In the genomic region with DNA sequence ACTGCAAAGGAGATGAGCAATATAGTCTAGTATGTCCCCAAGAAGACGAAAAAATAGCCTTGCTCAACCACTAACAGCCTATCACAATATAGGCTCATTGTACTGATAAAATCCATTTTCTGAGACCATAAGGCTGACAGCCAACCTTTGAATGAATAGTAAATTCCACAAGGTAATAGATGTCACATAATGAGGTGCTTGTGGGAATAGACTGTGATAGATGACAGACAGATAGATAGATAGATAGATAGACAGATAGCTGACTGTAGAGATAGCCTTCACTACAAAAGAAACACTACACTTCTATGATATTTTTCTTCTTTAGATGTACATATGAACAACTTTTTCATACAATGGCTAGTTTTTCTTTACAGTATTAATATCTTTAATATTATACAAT, we compare ENCODE assay signal across 17 cellular contexts.
A peak's percentile ranks its signal among the peaks of the same experiment; 100 is the strongest.
DNase-seq lines count a peak whose midpoint lies in the region; FAIRE-seq and TF ChIP-seq lines count a peak whose summit lies in the region.
"Had no signal": no experiment of that assay in that cellular context is flagged by ENCODE, and none has a peak within 500 bp of the region (broad histone marks: within the 10 kb centered on the region; RNA-seq: fewer than 3 reads in every experiment).

No MANE protein-coding gene starts in this region.

- POLR2A ChIA-PET in PC-9 (lab: Charles Lee; ENCODE audit: unreplicated experiment): no interaction called here
- POLR2A ChIA-PET in activated CD4-positive, alpha-beta memory T cell treated with anti-CD3 and anti-CD28 coated beads, Interleukin-2, amount 10 ng/mL, durations not matched to agents 7 days and 5 days (lab: Charles Lee): no interaction called here

- peak; percentile 36 for DNase-seq in MV-4-11 (lab: John Stamatoyannopoulos, UW)
- DNase-seq in PC-9: no peak
- peak; percentile 1 for DNase-seq in fibroblast of pulmonary artery (ENCODE audit: low read depth)
- DNase-seq in GM12892 (ENCODE audit: insufficient read length): no peak
- DNase-seq in activated CD4-positive, alpha-beta memory T cell treated with anti-CD3 and anti-CD28 coated beads, Interleukin-2, amount 10 ng/mL, durations not matched to agents 7 days and 5 days: no peak
- DNase-seq in dermis blood vessel endothelial cell: no peak
- DNase-seq in posterior cingulate gyrus: no peak
- DNase-seq: C1 segment of cervical spinal cord; Calu3; CD4-positive, alpha-beta memory T cell; COR-L47; DMS53; DMS79 treated with DMSO at 0.1 percent for 48 hours; GF-D8; H7 had no signal

- no peaks in the 10 kb centered on the region for H3K36me3 ChIP-seq in PC-9 (ENCODE audit: low read depth)

- no peak for TF ChIP-seq POLR2A in GM12892 (IDR thresholded peaks at IDR 0.05; ENCODE audit: low read depth, low read length)

- H3K27ac ChIP-seq in PC-9: no peak overlapping the region

- no peak overlapping the region for H3K4me2 ChIP-seq in PC-9

- H3K27me3 Mint-ChIP-seq in activated CD4-positive, alpha-beta memory T cell treated with anti-CD3 and anti-CD28 coated beads, Interleukin-2, amount 10 ng/mL, durations not matched to agents 7 days and 5 days: no peaks in the 10 kb centered on the region
- H3K27me3 Mint-ChIP-seq: CD4-positive, alpha-beta memory T cell had no signal

- no TSS peak for BruUV-seq in PC-9 (replicated peaks; lab: Mats Ljungman, UMichigan)

- H3K9me3 ChIP-seq in PC-9 (ENCODE audit: insufficient read depth, low read depth): no peaks in the 10 kb centered on the region

- TF ChIP-seq CTCF in PC-9 (conservative IDR thresholded peaks at IDR 0.05) (no peak), fibroblast of pulmonary artery (IDR thresholded peaks at IDR 0.05; ENCODE audit: low read length, missing control alignments) (no peak)

- no peaks in the 10 kb centered on the region for H3K36me3 Mint-ChIP-seq in activated CD4-positive, alpha-beta memory T cell treated with anti-CD3 and anti-CD28 coated beads, Interleukin-2, amount 10 ng/mL, durations not matched to agents 7 days and 5 days (ENCODE audit: low read depth)
- H3K36me3 Mint-ChIP-seq: CD4-positive, alpha-beta memory T cell had no signal

- H3K27me3 ChIP-seq in PC-9 (ENCODE audit: insufficient read depth, low read depth): no peaks in the 10 kb centered on the region

- H4K20me1 ChIP-seq in PC-9 (ENCODE audit: insufficient read depth): no peaks in the 10 kb centered on the region

- H3K79me2 ChIP-seq in PC-9 (ENCODE audit: low read depth): no peaks in the 10 kb centered on the region

- H3K4me1 ChIP-seq in PC-9 (replicated peaks; ENCODE audit: insufficient read depth): no peaks in the 10 kb centered on the region

- H2AFZ ChIP-seq in PC-9: peak overlapping the region; percentile 43; the same call in 1 of the 2 replicates

- CTCF ChIA-PET in PC-9 (lab: Charles Lee): no interaction called here
- CTCF ChIA-PET in activated CD4-positive, alpha-beta memory T cell treated with anti-CD3 and anti-CD28 coated beads, Interleukin-2, amount 10 ng/mL, durations not matched to agents 7 days and 5 days (lab: Charles Lee): no interaction called here

- no peaks in the 10 kb centered on the region for H3F3A ChIP-seq in PC-9 (ENCODE audit: insufficient read depth, low read depth)

- H3K4me3 Mint-ChIP-seq in activated CD4-positive, alpha-beta memory T cell treated with anti-CD3 and anti-CD28 coated beads, Interleukin-2, amount 10 ng/mL, durations not matched to agents 7 days and 5 days: no peak overlapping the region
- H3K4me3 Mint-ChIP-seq: CD4-positive, alpha-beta memory T cell had no signal

- intact Hi-C loops in PC-9 (cut with micrococcal nuclease; ENCODE audit: unreplicated experiment): no loop called here
- intact Hi-C loops in posterior cingulate gyrus (cut with DNase I): no loop called here

- peaks cover 5% of the 10 kb centered on the region for H3K9me3 Mint-ChIP-seq in activated CD4-positive, alpha-beta memory T cell treated with anti-CD3 and anti-CD28 coated beads, Interleukin-2, amount 10 ng/mL, durations not matched to agents 7 days and 5 days

- no peak overlapping the region for H3K27ac Mint-ChIP-seq in activated CD4-positive, alpha-beta memory T cell treated with anti-CD3 and anti-CD28 coated beads, Interleukin-2, amount 10 ng/mL, durations not matched to agents 7 days and 5 days
- H3K27ac Mint-ChIP-seq: CD4-positive, alpha-beta memory T cell had no signal

- FAIRE-seq in GM12892 (lab: Jason Lieb, UNC): no peak
- FAIRE-seq: GM12891, H1 had no signal

- no peaks in the 10 kb centered on the region for H3K4me1 Mint-ChIP-seq in activated CD4-positive, alpha-beta memory T cell treated with anti-CD3 and anti-CD28 coated beads, Interleukin-2, amount 10 ng/mL, durations not matched to agents 7 days and 5 days
- H3K4me1 Mint-ChIP-seq: CD4-positive, alpha-beta memory T cell had no signal

- no peak overlapping the region for H3K4me3 ChIP-seq in PC-9
- H3K4me3 ChIP-seq in fibroblast of pulmonary artery (replicated peaks; ENCODE audit: low read depth, low read length): no peak overlapping the region

- H3K9me2 ChIP-seq in PC-9 (ENCODE audit: insufficient read depth): no peaks in the 10 kb centered on the region

Comparison
In these comparisons a context has a peak if more than half of its experiments do, and no peak if none do; other contexts are left out.
1. DNase-seq: peak in MV-4-11 (single experiment) and fibroblast of pulmonary artery (single experiment); none in PC-9 (0 of 2), GM12892 (single experiment), activated CD4-positive, alpha-beta memory T cell treated with anti-CD3 and anti-CD28 coated beads, Interleukin-2, amount 10 ng/mL, durations not matched to agents 7 days and 5 days (single experiment), dermis blood vessel endothelial cell (single experiment) and posterior cingulate gyrus (0 of 10).